8 cellular contexts compared by ENCODE assay signal in genomic region chr6:98947411-98948292, GRCh38. TPM values are rescaled to one million over a fixed set of nuclear protein-coding genes. Genes with fewer than 3 reads are reported as not detected.
A peak's percentile ranks its signal among the peaks of the same experiment; 100 is the strongest.
DNase-seq lines count a peak whose midpoint lies in the region; ATAC-seq lines count a peak whose summit lies in the region.

TSS of gene FBXL4 (minus strand) at chr6:98947946. CDS start at chr6:98926988, 20,958 bp downstream.

- H3K9ac ChIP-seq in NT2/D1 (ENCODE audit: insufficient read length, low read depth) (peak within 1 kb of the TSS; percentile 76), endocrine pancreas (ENCODE audit: control insufficient read depth, insufficient read depth, low read length) (peak within 1 kb of the TSS; percentile 99), mesendoderm (ENCODE audit: low read length) (peak within 1 kb of the TSS; percentile 89)

- peak within 1 kb of the TSS; percentile 73 to 96 (median 92) for H3K27ac Mint-ChIP-seq in CD8-positive, alpha-beta memory T cell

- H2BK15ac ChIP-seq in mesendoderm (replicated peaks; ENCODE audit: low read depth) = no peak within 1 kb of the TSS

- H3K18ac ChIP-seq in mesendoderm (ENCODE audit: low read length) = peak within 1 kb of the TSS; percentile 98

- peak within 1 kb of the TSS; percentile 92 for H3K4me2 ChIP-seq in mesendoderm (ENCODE audit: low read length)

- peaks cover 35 to 46% (median 42%) of the 10 kb centered on the region in 3 donors for H3K4me1 Mint-ChIP-seq in CD8-positive, alpha-beta memory T cell

- no peak within 1 kb of the TSS for H2AK5ac ChIP-seq in mesendoderm (ENCODE audit: low read length)

- POLR2A ChIA-PET in CD8-positive, alpha-beta memory T cell (lab: Charles Lee) = interaction anchor here (0.5 to 1.4 kb wide), 2 partner anchors 118 to 478 kb away, joined by 3 to 7 read pairs; no protein-coding TSS in a partner anchor

- no CpG with 5 or more reads among the region's 93 CpGs for WGBS in mesendoderm (ENCODE audit: extremely low coverage, insufficient coverage, low lambda C conversion rate)

- H3K56ac ChIP-seq in mesendoderm (ENCODE audit: low read length) = peak within 1 kb of the TSS; percentile 94

- peak within 1 kb of the TSS; percentile 89 to 99 (median 95) for H3K4me3 Mint-ChIP-seq in CD8-positive, alpha-beta memory T cell

- peaks cover 0 to 9% (median under 1%) of the 10 kb centered on the region in 5 donors for H3K9me3 Mint-ChIP-seq in CD8-positive, alpha-beta memory T cell

- no peak within 1 kb of the TSS for H4K5ac ChIP-seq in mesendoderm (ENCODE audit: low read length)

- no peak within 1 kb of the TSS for H2BK120ac ChIP-seq in mesendoderm (ENCODE audit: low read depth, low read length)

- H3K79me1 ChIP-seq in mesendoderm (ENCODE audit: low read length) = peaks cover 5% of the 10 kb centered on the region

- CTCF ChIA-PET in CD8-positive, alpha-beta memory T cell (lab: Charles Lee) = no interaction called here

- ATAC-seq in GM19438 (IDR thresholded peaks at IDR 0.05; ENCODE audit: low read depth, unreplicated experiment) = peak; percentile 75
- peak; percentile 71 for ATAC-seq in HG03565 (IDR thresholded peaks at IDR 0.05; ENCODE audit: unreplicated experiment)

- H3K9me3 ChIP-seq in CD8-positive, alpha-beta memory T cell (ENCODE audit: low read length) = no peaks in the 10 kb centered on the region
- H3K9me3 ChIP-seq in NT2/D1 (ENCODE audit: insufficient read depth, low read length) (peaks cover 10% of the 10 kb centered on the region; the same call in 1 of the 2 replicates), endocrine pancreas (ENCODE audit: control insufficient read depth, low read length) (no peaks in the 10 kb centered on the region)

- peaks cover 0 to 2% of the 10 kb centered on the region in 2 donors for H3K27me3 Mint-ChIP-seq in CD8-positive, alpha-beta memory T cell

- peaks cover 17% of the 10 kb centered on the region for H3K4me1 ChIP-seq in CD8-positive, alpha-beta memory T cell (ENCODE audit: insufficient read depth, low read length)
- H3K4me1 ChIP-seq in NT2/D1 (ENCODE audit: insufficient read depth, insufficient read length) (no peaks in the 10 kb centered on the region), endocrine pancreas (ENCODE audit: control insufficient read depth, insufficient read depth, low read length) (peaks cover 4% of the 10 kb centered on the region), mesendoderm (ENCODE audit: control insufficient read depth, low read depth, low read length) (peaks cover 4% of the 10 kb centered on the region)

- no peak within 1 kb of the TSS for H3K23ac ChIP-seq in mesendoderm (ENCODE audit: low read length)

- H3K4ac ChIP-seq in mesendoderm (ENCODE audit: low read depth, low read length) = peak within 1 kb of the TSS; percentile 84

- H3K27me3 ChIP-seq in CD8-positive, alpha-beta memory T cell (ENCODE audit: insufficient read depth, low read length, poor library complexity, severe bottlenecking) = no peaks in the 10 kb centered on the region
- H3K27me3 ChIP-seq in NT2/D1 (ENCODE audit: insufficient read depth, insufficient read length) (no peaks in the 10 kb centered on the region), endocrine pancreas (ENCODE audit: control insufficient read depth, insufficient read depth, low read length) (no peaks in the 10 kb centered on the region), mesendoderm (ENCODE audit: insufficient read depth, low read length, poor library complexity) (no peaks in the 10 kb centered on the region)

- no peak within 1 kb of the TSS for H4K8ac ChIP-seq in mesendoderm (ENCODE audit: low read depth, low read length)

- peak; percentile 71 to 84 (median 79) for DNase-seq in CD8-positive, alpha-beta memory T cell
- DNase-seq in NT2/D1 (ENCODE audit: low read depth, low spot score) (peak; percentile 62), mesendoderm (peak; percentile 96)
- peak; percentile 52 to 67 (median 65) for DNase-seq in activated CD8-positive, alpha-beta memory T cell treated with anti-CD3 and anti-CD28 coated beads for 48 hours (ENCODE audit: low read depth in 2 of 3, low spot score in 2 of 3)
- DNase-seq in stimulated activated CD8-positive, alpha-beta memory T cell treated with anti-CD3 and anti-CD28 coated beads, Interleukin-15, amount 100 ng/mL, for 24 hours (ENCODE audit: low read depth) = peak; percentile 58

- H2BK5ac ChIP-seq in mesendoderm (ENCODE audit: low read length) = peak within 1 kb of the TSS; percentile 73

- peaks cover 0 to 11% (median 0%) of the 10 kb centered on the region in 3 donors for H3K36me3 Mint-ChIP-seq in CD8-positive, alpha-beta memory T cell

- H3K27ac ChIP-seq in CD8-positive, alpha-beta memory T cell (ENCODE audit: low read depth, low read length) = peak within 1 kb of the TSS; percentile 78
- H3K27ac ChIP-seq in mesendoderm (ENCODE audit: low read depth, low read length) = peak within 1 kb of the TSS; percentile 83

- peak within 1 kb of the TSS; percentile 66 for H3K4me3 ChIP-seq in CD8-positive, alpha-beta memory T cell (ENCODE audit: low read length)
- H3K4me3 ChIP-seq in NT2/D1 (ENCODE audit: insufficient read length, low read depth) = peak within 1 kb of the TSS; percentile 69
- H3K4me3 ChIP-seq in endocrine pancreas (ENCODE audit: control insufficient read depth, insufficient read depth, low read length) = peak within 1 kb of the TSS; percentile 85
- H3K4me3 ChIP-seq in mesendoderm (ENCODE audit: low read length) = peak within 1 kb of the TSS; percentile 73

- H3K79me2 ChIP-seq in mesendoderm (ENCODE audit: control insufficient read depth, insufficient read depth, low read length) = peaks cover 3% of the 10 kb centered on the region

- no peaks in the 10 kb centered on the region for H3K36me3 ChIP-seq in CD8-positive, alpha-beta memory T cell (ENCODE audit: insufficient read depth, low read length)
- H3K36me3 ChIP-seq in NT2/D1 (ENCODE audit: insufficient read depth, insufficient read length, low read length) = no peaks in the 10 kb centered on the region
- H3K36me3 ChIP-seq in endocrine pancreas (ENCODE audit: control insufficient read depth, insufficient read depth, low read length) = no peaks in the 10 kb centered on the region
- H3K36me3 ChIP-seq in mesendoderm (ENCODE audit: control insufficient read depth, insufficient read depth, low read length) = no peaks in the 10 kb centered on the region

RNA-seq across cellular contexts. Expression of gene FBXL4, which starts in this region (rescaled TPM):
- total RNA-seq in CD8-positive, alpha-beta memory T cell = 10 to 100 TPM; 12.4 to 12.7 TPM
- 9.6 TPM for polyA plus RNA-seq in CD8-positive, alpha-beta memory T cell
- 4.0 TPM for polyA plus RNA-seq in mesendoderm (2013, experiment 1 of 2)
- polyA plus RNA-seq in mesendoderm (2013, experiment 2 of 2) = 4.3 TPM

Comparison
In these comparisons a context has a peak if more than half of its experiments do, and no peak if none do; other contexts are left out.
1. Peak in every context shown above with its lines: DNase-seq, ATAC-seq, H3K4me3 ChIP-seq and H3K27ac ChIP-seq.